Comparison of ENCODE assay signal across 27 cellular contexts in genomic region chr11:43250309-43250708, GRCh38.
A peak's percentile ranks its signal among the peaks of the same experiment; 100 is the strongest.
DNase-seq lines count a peak whose midpoint lies in the region; TF ChIP-seq lines count a peak whose summit lies in the region.
"Had no signal": no experiment of that assay in that cellular context is flagged by ENCODE, and none has a peak within 500 bp of the region (broad histone marks: within the 10 kb centered on the region; RNA-seq: fewer than 3 reads in every experiment).

No MANE protein-coding gene starts in this region.

- no peaks in the 10 kb centered on the region for H3K9me2 ChIP-seq in neural cell (ENCODE audit: insufficient read depth, low read length)

- no peak overlapping the region for H3K9ac ChIP-seq in neural cell (ENCODE audit: low read length)
- H3K9ac ChIP-seq: BLaER1; BLaER1 treated with 17β-estradiol and CSF1 and Interleukin-3, amounts not matched to agents 10 nM and 100 nM had no signal

- TF ChIP-seq CTCF in neural cell (IDR thresholded peaks at IDR 0.05; ENCODE audit: poor library complexity, severe bottlenecking): no peak

- no peaks in the 10 kb centered on the region for H3K36me3 ChIP-seq in neural cell (ENCODE audit: insufficient read depth, low read length)
- H3K36me3 ChIP-seq: BE2C; BLaER1; BLaER1 treated with 17β-estradiol and CSF1 and Interleukin-3, amounts not matched to agents 10 nM and 100 nM had no signal

- H3K9me3 ChIP-seq in neural cell (ENCODE audit: low read length): no peaks in the 10 kb centered on the region
- H3K9me3 ChIP-seq: A549; BE2C; BLaER1; BLaER1 treated with 17β-estradiol and CSF1 and Interleukin-3, amounts not matched to agents 10 nM and 100 nM; Caco-2 had no signal

- peak overlapping the region; percentile 15 for H3K4me3 ChIP-seq in neural cell (ENCODE audit: low read length)
- H3K4me3 ChIP-seq: A549; BLaER1; BLaER1 treated with 17β-estradiol and CSF1 and Interleukin-3, amounts not matched to agents 10 nM and 100 nM had no signal

- H4K20me1 ChIP-seq in neural cell (ENCODE audit: insufficient read depth): no peaks in the 10 kb centered on the region
- H4K20me1 ChIP-seq: BLaER1; BLaER1 treated with 17β-estradiol and CSF1 and Interleukin-3, amounts not matched to agents 10 nM and 100 nM had no signal

- peak overlapping the region; percentile 38 for H3K27ac ChIP-seq in neural cell (ENCODE audit: low read length)
- H3K27ac ChIP-seq: 22Rv1; A549; BLaER1; BLaER1 treated with 17β-estradiol and CSF1 and Interleukin-3, amounts not matched to agents 10 nM and 100 nM; C4-2B had no signal

- no peaks in the 10 kb centered on the region for H3K27me3 ChIP-seq in neural cell (ENCODE audit: insufficient read depth, low read depth, low read length)
- H3K27me3 ChIP-seq: BE2C; BLaER1; BLaER1 treated with 17β-estradiol and CSF1 and Interleukin-3, amounts not matched to agents 10 nM and 100 nM had no signal

- H3F3A ChIP-seq in neural cell (ENCODE audit: insufficient read depth, low read length, poor library complexity, severe bottlenecking): no peaks in the 10 kb centered on the region

- no peaks in the 10 kb centered on the region for H3K79me2 ChIP-seq in neural cell (replicated peaks; ENCODE audit: insufficient read depth, low read length)

- no peak for DNase-seq in hippocampal formation (lab: John Stamatoyannopoulos, UW)
- DNase-seq: 8988T; ACHN; AML-193; BE2C; C1 segment of cervical spinal cord; Caco-2; Calu3; CD4-positive, alpha-beta memory T cell; CD4-positive, alpha-beta T cell; CD4-positive, CD25-positive, alpha-beta regulatory T cell; CD8-positive, alpha-beta memory T cell; CD8-positive, alpha-beta T cell; COR-L47; DMS 273 treated with DMSO at 0.1 percent for 48 hours; DMS153; DMS53; DMS79; DMS79 treated with DMSO at 0.1 percent for 48 hours; DND-41; EL had no signal

- H2AFZ ChIP-seq in neural cell (ENCODE audit: low read depth, low read length): no peak overlapping the region

- TF ChIP-seq EP300 in neural cell (conservative IDR thresholded peaks at IDR 0.05; ENCODE audit: poor library complexity, severe bottlenecking): peak; percentile 86

- TF ChIP-seq RAD21 in neural cell (conservative IDR thresholded peaks at IDR 0.05): no peak

- no peak overlapping the region for H3K4me2 ChIP-seq in neural cell (ENCODE audit: low read length)
- H3K4me2 ChIP-seq: A549; BLaER1; BLaER1 treated with 17β-estradiol and CSF1 and Interleukin-3, amounts not matched to agents 10 nM and 100 nM had no signal

TF ChIP-seq in neural cell, 6 proteins besides CTCF, POLR2A, EP300 and RAD21:
- TF ChIP-seq SMC3 (conservative IDR thresholded peaks at IDR 0.05; ENCODE audit: poor library complexity): no peak
- TF ChIP-seq POLR2AphosphoS5 (IDR thresholded peaks at IDR 0.05): peak; percentile 76
